ENCODE assay signal across 13 cellular contexts in the genomic region with DNA sequence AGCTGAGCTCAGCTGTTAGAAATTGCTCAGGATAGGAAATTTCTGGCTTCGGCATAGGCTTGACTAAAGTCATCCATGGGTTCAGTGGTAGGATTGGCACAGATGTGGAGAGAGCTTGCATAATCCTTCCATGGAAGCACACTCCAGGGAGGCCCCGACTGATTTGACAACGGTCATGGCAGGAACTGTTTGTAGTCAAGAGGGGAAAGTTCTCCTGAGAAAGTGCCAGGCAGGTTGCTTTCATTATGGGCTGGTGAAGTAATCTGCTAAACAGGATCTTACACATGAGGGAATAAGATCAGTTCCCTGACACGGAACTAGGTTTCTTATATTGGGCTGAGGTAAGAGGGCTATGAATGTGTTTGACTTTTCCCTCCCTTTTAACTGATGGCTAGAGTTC.
DNase-seq lines count a peak whose midpoint lies in the region; ATAC-seq and TF ChIP-seq lines count a peak whose summit lies in the region.
"Had no signal": no experiment of that assay in that cellular context is flagged by ENCODE, and none has a peak within 500 bp of the region (broad histone marks: within the 10 kb centered on the region; RNA-seq: fewer than 3 reads in every experiment).

No MANE protein-coding gene starts in this region.

- no peak overlapping the region for H3K27ac ChIP-seq in naive thymus-derived CD4-positive, alpha-beta T cell (ENCODE audit: low read depth, low read length)
- peak overlapping the region in 2 of 8 donors; percentile 22 to 29 for H3K27ac ChIP-seq in spleen
- H3K27ac ChIP-seq: cardiac muscle cell had no signal

- peaks cover 0 to 7% (median 0%) of the 10 kb centered on the region in 3 experiments for H3K36me3 ChIP-seq in naive thymus-derived CD4-positive, alpha-beta T cell (ENCODE audit: control insufficient read depth in 2 of 3, insufficient read depth in 3 of 3, low read length in 3 of 3)
- peaks cover 0 to 25% (median 0%) of the 10 kb centered on the region in 6 donors for H3K36me3 ChIP-seq in spleen

- POLR2A ChIA-PET in naive thymus-derived CD4-positive, alpha-beta T cell (lab: Charles Lee), result no interaction called here

- peak overlapping the region in 6 of 9 donors; percentile 21 to 83 (median 31) for H3K27ac Mint-ChIP-seq in naive thymus-derived CD4-positive, alpha-beta T cell

- no peak for TF ChIP-seq POLR2A in spleen (IDR thresholded peaks at IDR 0.05)

- intact Hi-C loops in naive thymus-derived CD4-positive, alpha-beta T cell (cut with micrococcal nuclease), result no loop called here
- intact Hi-C loops in spleen (cut with DNase I; ENCODE audit: low total_unique reads), result no loop called here

- WGBS in spleen, 5 donors, result 33 to 57% (median 40%) methylated on average over 4 of the region's 4 CpGs

- no peaks in the 10 kb centered on the region for H3K4me1 ChIP-seq in naive thymus-derived CD4-positive, alpha-beta T cell (ENCODE audit: control insufficient read depth in 2 of 2, insufficient read depth in 2 of 2, low read length in 2 of 2)
- peaks cover 0 to 9% (median 0%) of the 10 kb centered on the region in 6 donors for H3K4me1 ChIP-seq in spleen

- DNase-seq in AG10803 (ENCODE audit: low read depth), result peak; percentile 85
- peak; percentile 25 for DNase-seq in epithelial cell of esophagus (ENCODE audit: low read depth)
- no peak for DNase-seq in naive thymus-derived CD4-positive, alpha-beta T cell
- DNase-seq in stimulated activated CD4-positive, alpha-beta T cell treated with anti-CD3 and anti-CD28 coated beads, Interleukin-15, amount 100 ng/mL, for 24 hours, result no peak
- DNase-seq in spleen, result no peak
- DNase-seq in NCI-H2029 (lab: John Stamatoyannopoulos, UW), result no peak
- no peak for DNase-seq in NCI-H1417 (lab: John Stamatoyannopoulos, UW)
- DNase-seq: activated T-cell treated with anti-CD3 and anti-CD28 coated beads, Interleukin-2, amount 50 U/mL, for 4 hours; NCI-H1436; OCI-M1; stimulated activated CD4-positive, alpha-beta T cell treated with anti-CD3 and anti-CD28 coated beads, Interleukin-12 subunit alpha, Interleukin-12 subunit beta, amount 100 ng/mL, for 4 hours had no signal

- CTCF ChIA-PET in naive thymus-derived CD4-positive, alpha-beta T cell (lab: Charles Lee), result interaction anchor here (0.6 kb wide), 1 partner anchor 161 kb away, joined by 3 read pairs; no protein-coding TSS in a partner anchor

- peak overlapping the region in 3 of 10 donors; percentile 10 to 48 (median 34) for H3K4me3 Mint-ChIP-seq in naive thymus-derived CD4-positive, alpha-beta T cell
- H3K4me3 Mint-ChIP-seq: activated T-cell treated with anti-CD3 and anti-CD28 coated beads, Interleukin-2, amount 50 U/mL, for 4 hours had no signal

- no peaks in the 10 kb centered on the region for H3K9me3 ChIP-seq in naive thymus-derived CD4-positive, alpha-beta T cell (ENCODE audit: control insufficient read depth in 2 of 3, low read length in 3 of 3)
- H3K9me3 ChIP-seq in spleen, result no peaks in the 10 kb centered on the region

- ATAC-seq in HG02610 (IDR thresholded peaks at IDR 0.05; ENCODE audit: unreplicated experiment), result peak; percentile 62
- ATAC-seq in naive thymus-derived CD4-positive, alpha-beta T cell, result no peak
- ATAC-seq: activated T-cell treated with anti-CD3 and anti-CD28 coated beads, Interleukin-2, amount 50 U/mL, for 4 hours had no signal

- H3K4me3 ChIP-seq in AG10803 (ENCODE audit: low read length), result no peak overlapping the region
- no peak overlapping the region for H3K4me3 ChIP-seq in epithelial cell of esophagus (ENCODE audit: low read length)
- no peak overlapping the region for H3K4me3 ChIP-seq in naive thymus-derived CD4-positive, alpha-beta T cell (ENCODE audit: low read length)
- no peak overlapping the region for H3K4me3 ChIP-seq in spleen
- H3K4me3 ChIP-seq: cardiac muscle cell had no signal

- H3K27me3 Mint-ChIP-seq in naive thymus-derived CD4-positive, alpha-beta T cell, result no peaks in the 10 kb centered on the region

- peaks cover 4 to 37% (median 25%) of the 10 kb centered on the region in 5 donors for H3K36me3 Mint-ChIP-seq in naive thymus-derived CD4-positive, alpha-beta T cell

- peaks cover 2 to 21% (median 13%) of the 10 kb centered on the region in 7 donors for H3K4me1 Mint-ChIP-seq in naive thymus-derived CD4-positive, alpha-beta T cell

- TF ChIP-seq CTCF in AG10803 (conservative IDR thresholded peaks at IDR 0.05; ENCODE audit: low read length) (no peak), epithelial cell of esophagus (IDR thresholded peaks at IDR 0.05; ENCODE audit: insufficient read depth, low read depth, low read length, missing control alignments) (no peak), spleen (IDR thresholded peaks at IDR 0.05 in 8 of 11, conservative IDR thresholded peaks at IDR 0.05 in 3 of 11) (no peak)

- no peaks in the 10 kb centered on the region for H3K9me3 Mint-ChIP-seq in naive thymus-derived CD4-positive, alpha-beta T cell
- H3K9me3 Mint-ChIP-seq: activated T-cell treated with anti-CD3 and anti-CD28 coated beads, Interleukin-2, amount 50 U/mL, for 4 hours had no signal

- no peaks in the 10 kb centered on the region for H3K27me3 ChIP-seq in naive thymus-derived CD4-positive, alpha-beta T cell (ENCODE audit: control insufficient read depth in 2 of 2, insufficient read depth in 2 of 2, low read length in 2 of 2)
- no peaks in the 10 kb centered on the region for H3K27me3 ChIP-seq in spleen (replicated peaks in 1 of 7)
- H3K27me3 ChIP-seq: cardiac muscle cell had no signal

Comparison
In these comparisons a context has a peak if more than half of its experiments do, and no peak if none do; other contexts are left out.
1. DNase-seq: peak in AG10803 (single experiment) and epithelial cell of esophagus (single experiment); none in naive thymus-derived CD4-positive, alpha-beta T cell (0 of 9), stimulated activated CD4-positive, alpha-beta T cell treated with anti-CD3 and anti-CD28 coated beads, Interleukin-15, amount 100 ng/mL, for 24 hours (single experiment), spleen (single experiment), NCI-H2029 (single experiment) and NCI-H1417 (0 of 3).